In the genomic region with DNA sequence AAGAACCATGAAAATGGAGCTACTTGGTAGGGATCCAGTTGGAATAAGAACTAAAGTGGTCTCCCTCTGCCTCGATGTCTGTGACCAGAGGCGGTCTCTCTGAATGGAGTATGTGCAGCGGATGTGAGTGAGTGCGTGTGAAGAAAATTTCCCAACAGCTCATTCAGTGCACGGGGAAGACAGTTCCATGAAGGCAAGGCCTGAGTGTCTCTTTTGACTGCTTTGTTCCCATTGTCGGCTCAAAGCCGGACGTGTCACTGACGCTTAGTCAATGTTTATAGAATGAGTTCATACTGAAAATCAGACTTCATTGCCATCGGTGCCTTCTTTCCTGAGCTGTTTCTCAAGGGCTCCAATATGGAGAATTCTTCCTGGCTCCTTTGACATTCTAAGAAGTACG, we compare ENCODE assay signal across 15 cellular contexts. TPM values are rescaled to one million over a fixed set of nuclear protein-coding genes. Genes with fewer than 3 reads are reported as not detected.
DNase-seq lines count a peak whose midpoint lies in the region; ATAC-seq and TF ChIP-seq lines count a peak whose summit lies in the region.
"Had no signal": no experiment of that assay in that cellular context is flagged by ENCODE, and none has a peak within 500 bp of the region (broad histone marks: within the 10 kb centered on the region; RNA-seq: fewer than 3 reads in every experiment).

No MANE protein-coding gene starts in this region.

- POLR2A ChIA-PET in AG04449 (lab: Yijun Ruan, JAX), result interaction anchor here (0.5 kb wide), 1 partner anchor 94 kb away, joined by 3 read pairs; no protein-coding TSS in a partner anchor
- POLR2A ChIA-PET in activated CD8-positive, alpha-beta T cell treated with anti-CD3 and anti-CD28 coated beads for 36 hours (lab: Charles Lee), result interaction anchor here (0.5 kb wide), 1 partner anchor 1884 kb away, joined by 3 read pairs; no protein-coding TSS in a partner anchor

- intact Hi-C loops in activated CD8-positive, alpha-beta T cell treated with anti-CD3 and anti-CD28 coated beads for 36 hours (cut with micrococcal nuclease), result no loop called here
- intact Hi-C loops in posterior cingulate gyrus (cut with DNase I), result no loop called here

- CTCF ChIA-PET in AG04449 (lab: Yijun Ruan, JAX), result interaction anchor here (0.8 to 1.5 kb wide), 3 partner anchors 9 to 230 kb away, joined by 3 to 4 read pairs (median 3); no protein-coding TSS in a partner anchor
- CTCF ChIA-PET in activated CD8-positive, alpha-beta T cell treated with anti-CD3 and anti-CD28 coated beads for 36 hours (lab: Charles Lee), result interaction anchor here (1.5 kb wide), 1 partner anchor 9 kb away, joined by 4 read pairs; no protein-coding TSS in a partner anchor

- peak overlapping the region; percentile 12; the same call in 1 of the 2 replicates for H3K4me3 Mint-ChIP-seq in HFFc6
- no peak overlapping the region for H3K4me3 Mint-ChIP-seq in activated CD8-positive, alpha-beta T cell treated with anti-CD3 and anti-CD28 coated beads for 36 hours

- peak overlapping the region; percentile 63 for H3K27ac Mint-ChIP-seq in HFFc6
- H3K27ac Mint-ChIP-seq in activated CD8-positive, alpha-beta T cell treated with anti-CD3 and anti-CD28 coated beads for 36 hours, result no peak overlapping the region

- peaks cover 40% of the 10 kb centered on the region for H3K4me1 Mint-ChIP-seq in HFFc6 (ENCODE audit: low read depth)
- peaks cover 5% of the 10 kb centered on the region for H3K4me1 Mint-ChIP-seq in activated CD8-positive, alpha-beta T cell treated with anti-CD3 and anti-CD28 coated beads for 36 hours (ENCODE audit: low read depth)

- no peaks in the 10 kb centered on the region; the same call in 1 of the 2 replicates for H3K36me3 Mint-ChIP-seq in HFFc6 (ENCODE audit: low read depth)
- H3K36me3 Mint-ChIP-seq in activated CD8-positive, alpha-beta T cell treated with anti-CD3 and anti-CD28 coated beads for 36 hours (ENCODE audit: low read depth), result no peaks in the 10 kb centered on the region

- DNase-seq in AG04449 (ENCODE audit: low read depth, low spot score) (peak; percentile 66), HFFc6 (peak; percentile 6), astrocyte of the cerebellum (ENCODE audit: low read depth) (peak; percentile 75), glomerular visceral epithelial cell (ENCODE audit: extremely low spot score) (peak; percentile 62), midbrain (lab: John Stamatoyannopoulos, UW) (no peak), posterior cingulate gyrus (no peak)
- DNase-seq in activated CD8-positive, alpha-beta T cell treated with anti-CD3 and anti-CD28 coated beads for 36 hours, result no peak
- DNase-seq: adrenal gland, BE2C, DND-41, foreskin melanocyte, NCI-H1930, nucleus accumbens, spleen had no signal

- no peak for TF ChIP-seq CTCF in AG04449 (IDR thresholded peaks at IDR 0.05; ENCODE audit: insufficient read depth, low read length, missing control alignments)
- no peak for TF ChIP-seq CTCF in HFFc6 (IDR thresholded peaks at IDR 0.05)
- no peak for TF ChIP-seq CTCF in astrocyte of the cerebellum (IDR thresholded peaks at IDR 0.05; ENCODE audit: low read depth, low read length, missing control alignments)
- no peak for TF ChIP-seq CTCF in activated CD8-positive, alpha-beta T cell treated with anti-CD3 and anti-CD28 coated beads for 36 hours (IDR thresholded peaks at IDR 0.05)

- H3K4me3 ChIP-seq in AG04449 (ENCODE audit: low read depth, low read length), result no peak overlapping the region
- no peak overlapping the region for H3K4me3 ChIP-seq in astrocyte of the cerebellum (ENCODE audit: low read depth, low read length)
- H3K4me3 ChIP-seq: adrenal gland, spleen had no signal

- peaks cover 45% of the 10 kb centered on the region for H3K27me3 Mint-ChIP-seq in HFFc6 (ENCODE audit: insufficient read depth)
- peaks cover 29% of the 10 kb centered on the region for H3K27me3 Mint-ChIP-seq in activated CD8-positive, alpha-beta T cell treated with anti-CD3 and anti-CD28 coated beads for 36 hours

- in situ Hi-C loops in astrocyte of the cerebellum (cut with HindIII; ENCODE audit: low sequenced_read_pairs), result no loop called here

- no peak for ATAC-seq in activated CD8-positive, alpha-beta T cell treated with anti-CD3 and anti-CD28 coated beads for 36 hours
- ATAC-seq in GM18867 (IDR thresholded peaks at IDR 0.05; ENCODE audit: unreplicated experiment), result no peak

- no peaks in the 10 kb centered on the region for H3K9me3 Mint-ChIP-seq in HFFc6
- no peaks in the 10 kb centered on the region for H3K9me3 Mint-ChIP-seq in activated CD8-positive, alpha-beta T cell treated with anti-CD3 and anti-CD28 coated beads for 36 hours

RNA-seq across cellular contexts. Expression of a gene that starts 55.3 kb away (rescaled TPM):
- 10 to 100 TPM; 13.6 to 17.8 (median 14.8) TPM for total RNA-seq in HFFc6 (2021; fragmentation: NEBNext Ultra II Directional; extraction: Animal tissue kit (Norgen Biotek cat#: 25700))
- 1 to 10 TPM; 5.6 to 6.9 TPM for total RNA-seq in activated CD8-positive, alpha-beta T cell treated with anti-CD3 and anti-CD28 coated beads for 36 hours

Comparison
In these comparisons a context has a peak if more than half of its experiments do, and no peak if none do; other contexts are left out.
1. DNase-seq: peak in AG04449 (single experiment), HFFc6 (single experiment), astrocyte of the cerebellum (single experiment) and glomerular visceral epithelial cell (single experiment); none in activated CD8-positive, alpha-beta T cell treated with anti-CD3 and anti-CD28 coated beads for 36 hours (single experiment), midbrain (single experiment) and posterior cingulate gyrus (0 of 10).